Comparison of ENCODE assay signal across 1 cellular context in the genomic region with DNA sequence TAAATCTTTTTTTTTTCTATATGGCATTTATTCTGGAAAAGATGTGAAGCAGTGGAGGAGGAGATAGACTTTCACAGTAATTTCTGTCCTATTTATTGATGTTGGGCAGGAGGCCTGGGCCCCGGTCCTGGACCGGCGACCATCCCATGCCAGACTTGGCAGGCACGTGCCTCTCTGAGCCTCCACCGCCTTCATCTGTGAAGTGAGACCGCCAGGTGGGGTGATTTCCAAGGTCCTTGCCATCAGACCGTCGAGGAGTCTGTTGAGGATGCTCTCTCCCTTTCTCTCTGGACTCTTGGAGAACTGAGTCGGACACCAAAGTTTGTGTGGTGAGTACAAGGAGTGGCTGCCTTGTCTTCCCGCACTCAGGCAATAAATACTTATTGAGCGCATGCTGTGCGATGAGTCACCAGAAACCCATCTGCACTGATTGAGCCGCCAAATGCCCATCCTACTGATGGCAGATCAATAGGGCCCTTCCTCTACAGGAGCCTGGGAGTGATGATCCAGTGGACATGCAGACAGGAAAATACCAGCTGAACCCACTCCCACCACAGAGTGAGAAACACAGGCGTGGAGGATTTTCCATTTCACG.
TF ChIP-seq lines count a peak whose summit lies in the region.

No MANE protein-coding gene starts in this region.

TF ChIP-seq in HepG2, 621 proteins besides CTCF, POLR2A, EP300 and RAD21:
- TF ChIP-seq IKZF1 (IDR thresholded peaks at IDR 0.05) (no peak), BHLHE40 (IDR thresholded peaks at IDR 0.05; ENCODE audit: low read length) (peak; percentile 49; the same call in 1 of the 2 replicates)
